In genomic region chr12:87520968-87521367, GRCh38 we compare ENCODE assay signal across 3 cellular contexts.
"Had no signal": no experiment of that assay in that cellular context is flagged by ENCODE, and none has a peak within 500 bp of the region (broad histone marks: within the 10 kb centered on the region; RNA-seq: fewer than 3 reads in every experiment).

No MANE protein-coding gene starts in this region.

- H3K4me3 ChIP-seq: GM12878 had no signal

- ATAC-seq: GM12878 had no signal

- DNase-seq: GDM1, GF-D8 had no signal
